Comparison of ENCODE assay signal across 8 cellular contexts in the genomic region with DNA sequence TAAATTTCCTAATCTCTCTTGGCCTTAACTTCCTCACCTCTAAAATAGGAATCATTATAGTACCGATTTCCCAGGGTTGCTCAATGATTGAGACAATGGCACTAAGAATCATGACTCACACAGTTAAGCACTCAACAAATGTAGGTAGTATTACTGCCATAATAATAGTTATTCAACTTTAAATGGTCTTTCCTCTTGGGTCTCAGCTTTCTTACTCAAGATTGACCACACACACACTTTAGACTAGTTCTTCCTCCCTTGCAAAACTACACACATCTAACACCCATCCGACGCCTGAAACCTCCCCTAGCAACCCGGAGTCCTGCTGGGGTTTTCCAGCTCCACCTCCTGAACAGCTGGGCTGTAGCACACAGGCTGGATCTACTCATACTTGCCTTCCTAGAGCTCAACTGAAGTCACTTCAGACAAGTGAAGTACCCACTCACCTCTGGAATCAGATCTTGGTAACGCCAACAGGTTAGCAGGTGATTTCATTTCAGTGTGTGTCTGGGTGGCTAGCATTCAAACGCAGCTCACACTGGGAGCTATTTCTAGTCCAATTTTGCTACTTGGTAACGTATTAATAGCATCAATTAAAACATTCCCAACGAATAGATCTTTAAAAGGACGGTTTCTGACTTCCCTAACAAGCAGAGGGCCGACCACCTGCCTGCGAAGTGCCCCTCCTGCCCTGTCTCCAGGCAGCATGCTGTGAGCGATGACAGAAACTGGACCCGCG. TPM values are rescaled to one million over a fixed set of nuclear protein-coding genes. Genes with fewer than 3 reads are reported as not detected.
DNase-seq lines count a peak whose midpoint lies in the region; ATAC-seq and TF ChIP-seq lines count a peak whose summit lies in the region.

No MANE protein-coding gene starts in this region.

- H3K27me3 Mint-ChIP-seq in stimulated activated naive B cell treated with anti-CD40 and anti-IgM and Interleukin-4, amounts not matched to agents 10 μg/mL and 1 μg/mL and 100 μg/mL, for 72 hours = no peaks in the 10 kb centered on the region

- peaks cover 5 to 10% of the 10 kb centered on the region in 2 donors for H3K4me1 ChIP-seq in duodenal mucosa (ENCODE audit: control insufficient read depth in 1 of 2, insufficient read depth in 2 of 2, low read length in 2 of 2)
- H3K4me1 ChIP-seq in mucosa of rectum (ENCODE audit: control insufficient read depth in 2 of 2, insufficient read depth in 2 of 2, low read length in 2 of 2) = peaks cover 9 to 13% of the 10 kb centered on the region in 2 donors

- ATAC-seq in HG02840 (IDR thresholded peaks at IDR 0.05; ENCODE audit: low FRiP score, unreplicated experiment) = peak; percentile 46
- ATAC-seq in stimulated activated naive B cell treated with anti-CD40 and anti-IgM and Interleukin-4, amounts not matched to agents 10 μg/mL and 1 μg/mL and 100 μg/mL, for 72 hours (replicated peaks) = peak; percentile 56 to 72

- peak overlapping the region; percentile 71 to 96 for H3K4me3 Mint-ChIP-seq in stimulated activated naive B cell treated with anti-CD40 and anti-IgM and Interleukin-4, amounts not matched to agents 10 μg/mL and 1 μg/mL and 100 μg/mL, for 72 hours

- H3K27ac ChIP-seq in duodenal mucosa (ENCODE audit: low read depth, low read length) (no peak overlapping the region), mucosa of rectum (ENCODE audit: low read depth in 2 of 2, low read length in 2 of 2) (peak overlapping the region; percentile 70 to 78)

- no peaks in the 10 kb centered on the region for H3K9me3 Mint-ChIP-seq in stimulated activated naive B cell treated with anti-CD40 and anti-IgM and Interleukin-4, amounts not matched to agents 10 μg/mL and 1 μg/mL and 100 μg/mL, for 72 hours

- H3K36me3 ChIP-seq in duodenal mucosa (ENCODE audit: control insufficient read depth in 1 of 2, insufficient read depth in 2 of 2, low read length in 2 of 2) (no peaks in the 10 kb centered on the region), mucosa of rectum (ENCODE audit: control insufficient read depth in 2 of 2, insufficient read depth in 2 of 2, low read length in 2 of 2) (no peaks in the 10 kb centered on the region)

- TF ChIP-seq CTCF in GM13976 (IDR thresholded peaks at IDR 0.05; ENCODE audit: borderline replicate concordance, control extremely low read depth, extremely low read depth, insufficient read depth, missing control alignments) = no peak

- H3K36me3 Mint-ChIP-seq in stimulated activated naive B cell treated with anti-CD40 and anti-IgM and Interleukin-4, amounts not matched to agents 10 μg/mL and 1 μg/mL and 100 μg/mL, for 72 hours = peaks cover 22 to 26% of the 10 kb centered on the region in 2 donors

- H3K4me3 ChIP-seq in duodenal mucosa (ENCODE audit: low read depth in 1 of 2, low read length in 2 of 2) (peak overlapping the region; percentile 53 to 71), mucosa of rectum (ENCODE audit: low read length in 2 of 2) (peak overlapping the region; percentile 68 to 77)

- peak overlapping the region; percentile 89 for H3K27ac Mint-ChIP-seq in stimulated activated naive B cell treated with anti-CD40 and anti-IgM and Interleukin-4, amounts not matched to agents 10 μg/mL and 1 μg/mL and 100 μg/mL, for 72 hours

- H3K27me3 ChIP-seq in duodenal mucosa (ENCODE audit: control insufficient read depth in 1 of 2, insufficient read depth in 2 of 2, low read length in 2 of 2) (no peaks in the 10 kb centered on the region), mucosa of rectum (ENCODE audit: control insufficient read depth in 2 of 2, insufficient read depth in 2 of 2, low read length in 2 of 2) (no peaks in the 10 kb centered on the region)

- no peaks in the 10 kb centered on the region for H3K9me3 ChIP-seq in duodenal mucosa (ENCODE audit: control insufficient read depth in 1 of 2, low read length in 2 of 2)
- no peaks in the 10 kb centered on the region for H3K9me3 ChIP-seq in mucosa of rectum (ENCODE audit: control insufficient read depth in 2 of 2, low read length in 2 of 2)

- in situ Hi-C loops in GM13976 (cut with MboI; ENCODE audit: low sequenced_read_pairs, unreplicated experiment) = no loop called here

- H3K4me1 Mint-ChIP-seq in stimulated activated naive B cell treated with anti-CD40 and anti-IgM and Interleukin-4, amounts not matched to agents 10 μg/mL and 1 μg/mL and 100 μg/mL, for 72 hours = peaks cover 41 to 60% of the 10 kb centered on the region in 2 donors

- DNase-seq in A172 (ENCODE audit: low spot score) (peak; percentile 53), GM13976 (ENCODE audit: low spot score) (peak; percentile 71), NCI-H146 treated with DMSO at 0.1 percent for 48 hours (lab: John Stamatoyannopoulos, UW; ENCODE audit: unreplicated experiment) (peak; percentile 32)
- DNase-seq in activated CD4-positive, CD25-positive, alpha-beta regulatory T cell treated with anti-CD3 and anti-CD28 coated beads, Interleukin-2, amount 50 U/mL, for 72 hours = peak; percentile 41
- peak; percentile 56 for DNase-seq in stimulated activated naive B cell treated with anti-CD40 and anti-IgM and Interleukin-4, amounts not matched to agents 10 μg/mL and 1 μg/mL and 100 μg/mL, for 72 hours

- peak overlapping the region; percentile 66 to 72 for H3K9ac ChIP-seq in duodenal mucosa (ENCODE audit: low read depth in 1 of 2, low read length in 2 of 2)
- peak overlapping the region; percentile 64 to 79 for H3K9ac ChIP-seq in mucosa of rectum (ENCODE audit: low read depth in 1 of 2, low read length in 2 of 2)

RNA-seq across cellular contexts. Expression of a gene that starts 1.2 kb away (rescaled TPM):
- 26.4 and 31.5 TPM in 2 replicates for total RNA-seq in A172 (2014; rRNA removed; shearing (Covaris generic))
